In genomic region chr15:101189341-101189679, GRCh38 we compare ENCODE assay signal across 8 cellular contexts.
DNase-seq lines count a peak whose midpoint lies in the region; ATAC-seq and TF ChIP-seq lines count a peak whose summit lies in the region.
"Had no signal": no experiment of that assay in that cellular context is flagged by ENCODE, and none has a peak within 500 bp of the region (broad histone marks: within the 10 kb centered on the region; RNA-seq: fewer than 3 reads in every experiment).

No MANE protein-coding gene starts in this region.

- H3K36me3 ChIP-seq in breast epithelium, result no peaks in the 10 kb centered on the region
- H3K36me3 ChIP-seq in left lung, result no peaks in the 10 kb centered on the region
- no peaks in the 10 kb centered on the region for H3K36me3 ChIP-seq in suprapubic skin

- WGBS in suprapubic skin, result 34% methylated on average over 5 of the region's 5 CpGs

- H3K4me1 ChIP-seq in breast epithelium (peaks cover 13 to 29% of the 10 kb centered on the region in 2 donors), left lung (peaks cover 32 to 89% of the 10 kb centered on the region in 2 donors), suprapubic skin (peaks cover 94% of the 10 kb centered on the region)

- ATAC-seq in left lung (no peak), HG03342 (IDR thresholded peaks at IDR 0.05; ENCODE audit: unreplicated experiment) (no peak), HG02571 (IDR thresholded peaks at IDR 0.05; ENCODE audit: unreplicated experiment) (no peak)

- no peaks in the 10 kb centered on the region for H3K27me3 ChIP-seq in breast epithelium
- no peaks in the 10 kb centered on the region for H3K27me3 ChIP-seq in left lung
- H3K27me3 ChIP-seq in suprapubic skin, result no peaks in the 10 kb centered on the region

- H3K27ac ChIP-seq in RWPE1 (peak overlapping the region; percentile 90), breast epithelium (peak overlapping the region; percentile 36 to 81), left lung (peak overlapping the region; percentile 69 to 84), suprapubic skin (peak overlapping the region; percentile 70)
- H3K27ac ChIP-seq: HL-60 had no signal

- no peak for TF ChIP-seq POLR2A in breast epithelium (IDR thresholded peaks at IDR 0.05)
- no peak for TF ChIP-seq POLR2A in suprapubic skin (IDR thresholded peaks at IDR 0.05)

- intact Hi-C loops in breast epithelium (cut with DNase I; ENCODE audit: low total_unique reads) (loop anchor here (5.0 kb wide), 1 partner anchor 293 kb away; no protein-coding TSS in a partner anchor), left lung (cut with DNase I) (no loop called here)

- TF ChIP-seq EP300 in suprapubic skin (IDR thresholded peaks at IDR 0.05), result no peak

- H3K4me3 ChIP-seq in breast epithelium (peak overlapping the region in 2 of 3 donors; percentile 13 to 48), left lung (peak overlapping the region in 1 of 2 donors; percentile 3), suprapubic skin (peak overlapping the region; percentile 45)

- CTCF ChIA-PET in RWPE1 (lab: Yijun Ruan, JAX), result interaction anchor here (0.9 kb wide), 1 partner anchor 63 kb away, joined by 4 read pairs; the partner anchor contains the start of gene CHSY1

- DNase-seq in RWPE1 (ENCODE audit: low spot score), result no peak
- no peak for DNase-seq in breast epithelium (ENCODE audit: low spot score in 2 of 2)
- DNase-seq in left lung, result no peak
- DNase-seq in suprapubic skin (ENCODE audit: low spot score in 2 of 2), result peak in 1 of 2 donors; percentile 63
- DNase-seq in NCI-H2081 (lab: John Stamatoyannopoulos, UW), result no peak

- TF ChIP-seq CTCF in RWPE1 (conservative IDR thresholded peaks at IDR 0.05; ENCODE audit: low read depth), result no peak
- TF ChIP-seq CTCF in breast epithelium (IDR thresholded peaks at IDR 0.05), result no peak
- TF ChIP-seq CTCF in left lung (IDR thresholded peaks at IDR 0.05), result no peak
- TF ChIP-seq CTCF in suprapubic skin (IDR thresholded peaks at IDR 0.05), result no peak

- H3K9me3 ChIP-seq in breast epithelium (no peaks in the 10 kb centered on the region), left lung (no peaks in the 10 kb centered on the region), suprapubic skin (no peaks in the 10 kb centered on the region)

- POLR2A ChIA-PET in RWPE1 (lab: Yijun Ruan, JAX; ENCODE audit: low non-redundant PET), result no interaction called here
